ENCODE assay signal across 1 cellular context in genomic region chr2:240930096-240930630, GRCh38.
TF ChIP-seq lines count a peak whose summit lies in the region.

No MANE protein-coding gene starts in this region.

TF ChIP-seq in H1, 55 proteins besides CTCF, POLR2A, EP300 and RAD21:
- TF ChIP-seq CREB1 (IDR thresholded peaks at IDR 0.05) = no peak
- no peak for TF ChIP-seq TAF1 (IDR thresholded peaks at IDR 0.05; ENCODE audit: low read depth, low read length)
- TF ChIP-seq CHD2 (IDR thresholded peaks at IDR 0.05; ENCODE audit: low read length) = no peak
- TF ChIP-seq SUZ12 (IDR thresholded peaks at IDR 0.05; ENCODE audit: low read length) = no peak
- no peak for TF ChIP-seq POU5F1 (IDR thresholded peaks at IDR 0.05; ENCODE audit: low read depth, low read length)
- no peak for TF ChIP-seq HDAC6 (IDR thresholded peaks at IDR 0.05; ENCODE audit: low read depth, low read length)
- TF ChIP-seq CTBP2 (IDR thresholded peaks at IDR 0.05; ENCODE audit: borderline replicate concordance, insufficient read depth, insufficient read length, low read length) = no peak
- TF ChIP-seq SP2 (IDR thresholded peaks at IDR 0.05; ENCODE audit: low read length) = no peak
